Comparison of ENCODE assay signal across 10 cellular contexts in the genomic region with DNA sequence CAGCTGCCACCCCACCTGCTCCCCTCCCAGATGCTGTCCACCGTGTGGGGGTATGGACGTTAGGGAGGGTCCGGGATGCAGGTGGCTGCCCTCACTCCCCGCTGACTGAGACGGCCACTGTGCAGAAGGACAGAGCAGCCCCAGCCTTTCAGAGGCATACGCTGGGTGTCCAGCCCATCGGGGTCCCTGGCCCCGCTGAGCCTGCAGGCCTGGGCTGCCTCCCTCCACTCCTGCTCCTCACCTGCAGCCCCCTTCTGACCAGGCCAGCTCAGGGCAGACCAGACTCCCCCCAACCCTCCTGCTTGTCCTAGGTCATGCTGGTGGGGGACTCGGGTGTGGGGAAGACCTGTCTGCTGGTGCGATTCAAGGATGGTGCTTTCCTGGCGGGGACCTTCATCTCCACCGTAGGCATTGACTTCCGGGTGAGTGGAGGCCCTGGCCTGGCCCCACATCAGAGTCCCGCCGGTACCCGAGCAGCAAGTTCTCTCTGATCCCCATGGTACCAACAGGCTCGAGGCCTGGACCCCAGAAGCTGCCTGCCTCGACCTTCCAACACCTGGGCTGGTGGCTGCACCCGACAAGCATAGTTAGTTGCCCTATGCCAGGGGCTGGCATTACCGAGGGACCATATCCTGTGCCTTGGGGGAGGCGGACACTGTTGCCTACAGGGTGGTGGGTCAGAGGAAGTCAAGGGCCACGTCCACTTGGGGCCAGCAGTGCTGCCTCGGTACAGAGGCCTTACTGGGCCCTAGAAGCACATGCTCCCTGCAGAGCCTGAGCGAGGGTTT. TPM values are rescaled to one million over a fixed set of nuclear protein-coding genes. Genes with fewer than 3 reads are reported as not detected.
DNase-seq lines count a peak whose midpoint lies in the region; ATAC-seq and TF ChIP-seq lines count a peak whose summit lies in the region.
"Had no signal": no experiment of that assay in that cellular context is flagged by ENCODE, and none has a peak within 500 bp of the region (broad histone marks: within the 10 kb centered on the region; RNA-seq: fewer than 3 reads in every experiment).

No MANE protein-coding gene starts in this region.

- CTCF ChIA-PET in activated naive CD4-positive, alpha-beta T cell treated with anti-CD3 and anti-CD28 coated beads, Interleukin-2, amount 10 ng/mL, durations not matched to agents 7 days and 5 days (lab: Charles Lee), result interaction anchor here (1.0 to 1.5 kb wide), 2 partner anchors 9 kb away, joined by 4 to 6 read pairs; no protein-coding TSS in a partner anchor

- ATAC-seq in HG03571 (IDR thresholded peaks at IDR 0.05; ENCODE audit: unreplicated experiment), result no peak

- H3K4me1 ChIP-seq in SJCRH30 (peaks cover 31% of the 10 kb centered on the region), suprapubic skin (peaks cover 72% of the 10 kb centered on the region)

- WGBS in suprapubic skin, result 67% methylated on average over 7 of the region's 24 CpGs

- TF ChIP-seq EP300 in suprapubic skin (IDR thresholded peaks at IDR 0.05), result no peak

- H3K4me3 Mint-ChIP-seq in activated naive CD4-positive, alpha-beta T cell treated with anti-CD3 and anti-CD28 coated beads, Interleukin-2, amount 50 U/mL, for 24 hours, result peak overlapping the region; percentile 47
- H3K4me3 Mint-ChIP-seq in activated naive CD4-positive, alpha-beta T cell treated with anti-CD3 and anti-CD28 coated beads, Interleukin-2, amount 10 ng/mL, durations not matched to agents 7 days and 5 days, result no peak overlapping the region

- H3K27ac Mint-ChIP-seq in activated naive CD4-positive, alpha-beta T cell treated with anti-CD3 and anti-CD28 coated beads, Interleukin-2, amount 50 U/mL, for 24 hours, result peak overlapping the region; percentile 35
- H3K27ac Mint-ChIP-seq in activated naive CD4-positive, alpha-beta T cell treated with anti-CD3 and anti-CD28 coated beads, Interleukin-2, amount 10 ng/mL, durations not matched to agents 7 days and 5 days, result no peak overlapping the region

- no peaks in the 10 kb centered on the region for H3K9me3 ChIP-seq in SJCRH30 (replicated peaks)
- no peaks in the 10 kb centered on the region for H3K9me3 ChIP-seq in suprapubic skin

- no peaks in the 10 kb centered on the region for H3K9me3 Mint-ChIP-seq in activated naive CD4-positive, alpha-beta T cell treated with anti-CD3 and anti-CD28 coated beads, Interleukin-2, amount 50 U/mL, for 24 hours
- no peaks in the 10 kb centered on the region for H3K9me3 Mint-ChIP-seq in activated naive CD4-positive, alpha-beta T cell treated with anti-CD3 and anti-CD28 coated beads, Interleukin-2, amount 10 ng/mL, durations not matched to agents 7 days and 5 days

- no peak for TF ChIP-seq CTCF in suprapubic skin (IDR thresholded peaks at IDR 0.05)

- H3K36me3 Mint-ChIP-seq in activated naive CD4-positive, alpha-beta T cell treated with anti-CD3 and anti-CD28 coated beads, Interleukin-2, amount 50 U/mL, for 24 hours, result peaks cover 10% of the 10 kb centered on the region
- H3K36me3 Mint-ChIP-seq in activated naive CD4-positive, alpha-beta T cell treated with anti-CD3 and anti-CD28 coated beads, Interleukin-2, amount 10 ng/mL, durations not matched to agents 7 days and 5 days, result peaks cover 17% of the 10 kb centered on the region

- no peak for DNase-seq in activated naive CD4-positive, alpha-beta T cell treated with anti-CD3 and anti-CD28 coated beads, Interleukin-2, amount 10 ng/mL, durations not matched to agents 7 days and 5 days
- DNase-seq in SJCRH30, result peak in 1 of 2 experiments; percentile 22
- DNase-seq in glomerular visceral epithelial cell (ENCODE audit: extremely low spot score), result peak; percentile 12
- DNase-seq in suprapubic skin (ENCODE audit: low spot score in 2 of 2), result peak; percentile 68 to 79
- DNase-seq in NCI-H2227 treated with DMSO at 0.1 percent for 48 hours (lab: John Stamatoyannopoulos, UW), result no peak
- DNase-seq in activated effector memory CD4-positive, alpha-beta T cell treated with Interleukin-2 at 50 U/mL for 16 hours, result no peak
- DNase-seq: dermis blood vessel endothelial cell, NCI-H1436 had no signal

- no peaks in the 10 kb centered on the region for H3K27me3 Mint-ChIP-seq in activated naive CD4-positive, alpha-beta T cell treated with anti-CD3 and anti-CD28 coated beads, Interleukin-2, amount 50 U/mL, for 24 hours
- peaks cover 44% of the 10 kb centered on the region for H3K27me3 Mint-ChIP-seq in activated naive CD4-positive, alpha-beta T cell treated with anti-CD3 and anti-CD28 coated beads, Interleukin-2, amount 10 ng/mL, durations not matched to agents 7 days and 5 days

- TF ChIP-seq POLR2A in suprapubic skin (IDR thresholded peaks at IDR 0.05), result no peak

- H3K4me3 ChIP-seq in SJCRH30 (peak overlapping the region; percentile 62), suprapubic skin (peak overlapping the region; percentile 52)

- H3K36me3 ChIP-seq in SJCRH30, result peaks cover 10% of the 10 kb centered on the region
- H3K36me3 ChIP-seq in suprapubic skin, result no peaks in the 10 kb centered on the region

- peaks cover 19% of the 10 kb centered on the region for H3K4me1 Mint-ChIP-seq in activated naive CD4-positive, alpha-beta T cell treated with anti-CD3 and anti-CD28 coated beads, Interleukin-2, amount 50 U/mL, for 24 hours
- peaks cover 37% of the 10 kb centered on the region for H3K4me1 Mint-ChIP-seq in activated naive CD4-positive, alpha-beta T cell treated with anti-CD3 and anti-CD28 coated beads, Interleukin-2, amount 10 ng/mL, durations not matched to agents 7 days and 5 days

- H3K27ac ChIP-seq in SJCRH30, result no peak overlapping the region
- H3K27ac ChIP-seq in suprapubic skin, result no peak overlapping the region

- no peaks in the 10 kb centered on the region for H3K27me3 ChIP-seq in SJCRH30
- H3K27me3 ChIP-seq in suprapubic skin, result no peaks in the 10 kb centered on the region

RNA-seq across cellular contexts. Expression of a gene that starts 1.4 kb away (rescaled TPM):
- total RNA-seq in SJCRH30 (2014; rRNA removed; shearing (Covaris generic)), result 1.0 and 1.4 TPM in 2 replicates
- 1 to 10 TPM in 3 of 4 donors, under 1 TPM in 1; 0.64 to 3.0 (median 1.4) TPM for total RNA-seq in suprapubic skin

RNA-seq across cellular contexts. Expression of a gene that starts 5.8 kb away (rescaled TPM):
- 34.5 and 35.9 TPM in 2 replicates for total RNA-seq in SJCRH30 (2014; rRNA removed; shearing (Covaris generic))
- 10 to 100 TPM; 53.4 to 74.7 (median 66.5) TPM for total RNA-seq in suprapubic skin

RNA-seq across cellular contexts. Expression of a gene that starts 14.1 kb away (rescaled TPM):
- total RNA-seq in SJCRH30 (2014; rRNA removed; shearing (Covaris generic)), result 47.1 and 51.9 TPM in 2 replicates
- 100 to 1,000 TPM; 209 to 446 (median 293) TPM for total RNA-seq in suprapubic skin

RNA-seq across cellular contexts. Expression of a gene that starts 46.6 kb away (rescaled TPM):
- total RNA-seq in SJCRH30 (2014; rRNA removed; shearing (Covaris generic)), result 0.13 and 0.24 TPM in 2 replicates
- 1 to 10 TPM in 1 of 4 donors, under 1 TPM in 3; 0.49 to 1.5 (median 0.78) TPM for total RNA-seq in suprapubic skin

RNA-seq across cellular contexts. Expression of a gene that starts 55.4 kb away (rescaled TPM):
- total RNA-seq in SJCRH30 (2014; rRNA removed; shearing (Covaris generic)), result 28.8 and 32.8 TPM in 2 replicates
- 10 to 100 TPM; 52.3 to 69.5 (median 55.1) TPM for total RNA-seq in suprapubic skin

Comparison
In these comparisons a context has a peak if more than half of its experiments do, and no peak if none do; other contexts are left out.
1. DNase-seq: peak in glomerular visceral epithelial cell (single experiment) and suprapubic skin (2 of 2); none in activated naive CD4-positive, alpha-beta T cell treated with anti-CD3 and anti-CD28 coated beads, Interleukin-2, amount 10 ng/mL, durations not matched to agents 7 days and 5 days (single experiment), NCI-H2227 treated with DMSO at 0.1 percent for 48 hours (single experiment) and activated effector memory CD4-positive, alpha-beta T cell treated with Interleukin-2 at 50 U/mL for 16 hours (single experiment).